8 cellular contexts compared by ENCODE assay signal in genomic region chr9:2158729-2159128, GRCh38.
DNase-seq lines count a peak whose midpoint lies in the region; ATAC-seq and TF ChIP-seq lines count a peak whose summit lies in the region.

No MANE protein-coding gene starts in this region.

- ATAC-seq in activated naive CD8-positive, alpha-beta T cell treated with anti-CD3 and anti-CD28 coated beads, Interleukin-2, amount 10 ng/mL, durations not matched to agents 7 days and 5 days (ENCODE audit: low read depth), result no peak
- ATAC-seq in GM21367 (IDR thresholded peaks at IDR 0.05; ENCODE audit: unreplicated experiment), result no peak

- WGBS in suprapubic skin, result 9% methylated on average over 3 of the region's 3 CpGs

- no peak for TF ChIP-seq EP300 in suprapubic skin (IDR thresholded peaks at IDR 0.05)

- H3K4me1 ChIP-seq in suprapubic skin, result peaks cover 55% of the 10 kb centered on the region

- H3K36me3 ChIP-seq in suprapubic skin, result peaks cover 6% of the 10 kb centered on the region

- H3K4me1 Mint-ChIP-seq in T-helper 2 cell treated with Interferon-gamma antibody and Interleukin-4, amounts not matched to agents 5 μg/mL and 100 μg/mL, for 36 hours (ENCODE audit: low read depth), result peaks cover 36% of the 10 kb centered on the region
- H3K4me1 Mint-ChIP-seq in activated naive CD8-positive, alpha-beta T cell treated with anti-CD3 and anti-CD28 coated beads, Interleukin-2, amount 10 ng/mL, durations not matched to agents 7 days and 5 days, result peaks cover 26% of the 10 kb centered on the region

- H3K27me3 ChIP-seq in layer of hippocampus (ENCODE audit: control insufficient read depth, insufficient read depth, low read length) (no peaks in the 10 kb centered on the region), suprapubic skin (no peaks in the 10 kb centered on the region)

- H3K4me3 ChIP-seq in suprapubic skin, result peak overlapping the region; percentile 46

- POLR2A ChIA-PET in activated naive CD8-positive, alpha-beta T cell treated with anti-CD3 and anti-CD28 coated beads, Interleukin-2, amount 10 ng/mL, durations not matched to agents 7 days and 5 days (lab: Charles Lee), result no interaction called here

- no peaks in the 10 kb centered on the region for H3K9me3 Mint-ChIP-seq in T-helper 2 cell treated with Interferon-gamma antibody and Interleukin-4, amounts not matched to agents 5 μg/mL and 100 μg/mL, for 36 hours
- H3K9me3 Mint-ChIP-seq in activated naive CD8-positive, alpha-beta T cell treated with anti-CD3 and anti-CD28 coated beads, Interleukin-2, amount 10 ng/mL, durations not matched to agents 7 days and 5 days, result no peaks in the 10 kb centered on the region

- no peak for TF ChIP-seq CTCF in suprapubic skin (IDR thresholded peaks at IDR 0.05)

- TF ChIP-seq POLR2A in suprapubic skin (IDR thresholded peaks at IDR 0.05), result no peak

- peak overlapping the region; percentile 50 for H3K27ac ChIP-seq in layer of hippocampus (ENCODE audit: low read depth, low read length)
- H3K27ac ChIP-seq in suprapubic skin, result peak overlapping the region; percentile 87

- peaks cover 19% of the 10 kb centered on the region for H3K36me3 Mint-ChIP-seq in T-helper 2 cell treated with Interferon-gamma antibody and Interleukin-4, amounts not matched to agents 5 μg/mL and 100 μg/mL, for 36 hours (ENCODE audit: low read depth)
- H3K36me3 Mint-ChIP-seq in activated naive CD8-positive, alpha-beta T cell treated with anti-CD3 and anti-CD28 coated beads, Interleukin-2, amount 10 ng/mL, durations not matched to agents 7 days and 5 days, result peaks cover 31% of the 10 kb centered on the region

- no peak overlapping the region for H3K27ac Mint-ChIP-seq in T-helper 2 cell treated with Interferon-gamma antibody and Interleukin-4, amounts not matched to agents 5 μg/mL and 100 μg/mL, for 36 hours
- peak overlapping the region; percentile 58 for H3K27ac Mint-ChIP-seq in activated naive CD8-positive, alpha-beta T cell treated with anti-CD3 and anti-CD28 coated beads, Interleukin-2, amount 10 ng/mL, durations not matched to agents 7 days and 5 days

- H3K27me3 Mint-ChIP-seq in T-helper 2 cell treated with Interferon-gamma antibody and Interleukin-4, amounts not matched to agents 5 μg/mL and 100 μg/mL, for 36 hours (ENCODE audit: low read depth), result no peaks in the 10 kb centered on the region
- no peaks in the 10 kb centered on the region for H3K27me3 Mint-ChIP-seq in activated naive CD8-positive, alpha-beta T cell treated with anti-CD3 and anti-CD28 coated beads, Interleukin-2, amount 10 ng/mL, durations not matched to agents 7 days and 5 days

- H3K4me3 Mint-ChIP-seq in T-helper 2 cell treated with Interferon-gamma antibody and Interleukin-4, amounts not matched to agents 5 μg/mL and 100 μg/mL, for 36 hours, result peak overlapping the region; percentile 91
- H3K4me3 Mint-ChIP-seq in activated naive CD8-positive, alpha-beta T cell treated with anti-CD3 and anti-CD28 coated beads, Interleukin-2, amount 10 ng/mL, durations not matched to agents 7 days and 5 days, result peak overlapping the region; percentile 83

- H3K9me3 ChIP-seq in suprapubic skin, result no peaks in the 10 kb centered on the region

- DNase-seq in T-helper 2 cell treated with Interferon-gamma antibody and Interleukin-4, amounts not matched to agents 5 μg/mL and 100 μg/mL, for 36 hours (ENCODE audit: low spot score), result no peak
- DNase-seq in T-helper 2 cell (no peak), suprapubic skin (ENCODE audit: low spot score in 2 of 2) (no peak), NCI-H345 treated with DMSO at 0.1 percent for 48 hours (lab: John Stamatoyannopoulos, UW; ENCODE audit: unreplicated experiment) (no peak), SHP77 treated with DMSO at 0.1 percent for 48 hours (lab: John Stamatoyannopoulos, UW) (no peak)
- no peak for DNase-seq in activated naive CD8-positive, alpha-beta T cell treated with anti-CD3 and anti-CD28 coated beads, Interleukin-2, amount 10 ng/mL, durations not matched to agents 7 days and 5 days
